In genomic region chr9:33107762-33108161, GRCh38 we compare ENCODE assay signal across 1 cellular context.
TF ChIP-seq lines count a peak whose summit lies in the region.

No MANE protein-coding gene starts in this region.

TF ChIP-seq in IMR-90, 13 proteins besides CTCF, POLR2A, EP300 and RAD21 (continued from another document):
- TF ChIP-seq ELK1 (IDR thresholded peaks at IDR 0.05; ENCODE audit: borderline replicate concordance, low read depth, low read length): no peak
- no peak for TF ChIP-seq RFX5 (IDR thresholded peaks at IDR 0.05; ENCODE audit: low read depth, low read length)
- TF ChIP-seq SMC3 (IDR thresholded peaks at IDR 0.05; ENCODE audit: low read depth, low read length): no peak
- no peak for TF ChIP-seq NFE2L2 (IDR thresholded peaks at IDR 0.05; ENCODE audit: low read depth, low read length)
- TF ChIP-seq BHLHE40 (IDR thresholded peaks at IDR 0.05; ENCODE audit: low read depth, low read length): no peak
- no peak for TF ChIP-seq CEBPB (IDR thresholded peaks at IDR 0.05; ENCODE audit: low read depth, low read length)
- TF ChIP-seq MXI1 (IDR thresholded peaks at IDR 0.05; ENCODE audit: borderline replicate concordance, low read depth, low read length): no peak
- no peak for TF ChIP-seq MAFK (IDR thresholded peaks at IDR 0.05; ENCODE audit: low read depth, low read length)
